8 cellular contexts compared by ENCODE assay signal in the genomic region with DNA sequence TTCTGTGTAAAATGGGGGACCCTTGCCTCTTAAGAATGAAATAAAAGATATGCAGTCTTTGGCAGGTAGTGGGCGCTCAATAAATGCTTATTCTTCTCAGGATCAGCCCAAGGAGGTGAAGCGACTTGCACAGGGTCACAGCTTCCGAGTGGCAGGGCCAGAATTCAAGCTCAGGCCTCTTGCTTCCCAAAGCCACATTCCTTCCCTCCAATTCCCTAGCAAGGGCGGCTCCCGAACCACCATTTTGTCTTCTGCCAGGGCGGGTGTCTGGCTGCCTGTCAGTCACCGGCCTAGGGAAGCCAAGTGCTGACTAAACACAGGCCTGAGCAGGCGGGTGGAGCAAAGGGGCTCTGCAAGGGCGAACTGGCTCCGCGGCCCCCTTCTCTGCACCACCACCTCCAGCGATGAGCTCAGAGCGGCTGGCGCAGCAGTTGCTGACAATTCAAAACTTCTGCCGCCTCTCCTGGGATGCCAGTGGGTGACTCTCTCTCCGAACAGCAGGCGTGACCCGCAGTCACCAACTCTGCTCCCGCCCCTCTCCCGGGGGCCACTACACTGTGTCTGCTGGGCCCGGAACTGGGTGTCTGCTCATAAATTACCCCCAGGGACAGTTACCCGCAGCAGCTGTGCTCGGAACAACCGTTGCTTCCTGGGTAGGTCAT. TPM values are rescaled to one million over a fixed set of nuclear protein-coding genes. Genes with fewer than 3 reads are reported as not detected.
DNase-seq lines count a peak whose midpoint lies in the region; ATAC-seq and TF ChIP-seq lines count a peak whose summit lies in the region.

No MANE protein-coding gene starts in this region.

- no peaks in the 10 kb centered on the region for H3K27me3 Mint-ChIP-seq in natural killer cell treated with Interleukin-12 subunit alpha and Interleukin-12 subunit beta and Interleukin-15 and Interleukin-18, amount 100 ng/mL, for 72 hours

- peaks cover 9% of the 10 kb centered on the region for H3K36me3 Mint-ChIP-seq in natural killer cell treated with Interleukin-12 subunit alpha and Interleukin-12 subunit beta and Interleukin-15 and Interleukin-18, amount 100 ng/mL, for 72 hours

- no peaks in the 10 kb centered on the region for H3K9me3 Mint-ChIP-seq in natural killer cell treated with Interleukin-12 subunit alpha and Interleukin-12 subunit beta and Interleukin-15 and Interleukin-18, amount 100 ng/mL, for 72 hours

- peak overlapping the region; percentile 75 to 76 for H3K27ac Mint-ChIP-seq in natural killer cell treated with Interleukin-12 subunit alpha and Interleukin-12 subunit beta and Interleukin-15 and Interleukin-18, amount 100 ng/mL, for 72 hours

- DNase-seq in activated CD8-positive, alpha-beta memory T cell treated with anti-CD3 and anti-CD28 coated beads for 24 hours, result peak; percentile 78
- no peak for DNase-seq in activated CD8-positive, alpha-beta memory T cell treated with anti-CD3 and anti-CD28 coated beads, Interleukin-2, amount 50 U/mL, for 48 hours
- DNase-seq in fibroblast of gingiva (ENCODE audit: low read depth), result peak; percentile 57
- no peak for DNase-seq in natural killer cell treated with Interleukin-12 subunit alpha and Interleukin-12 subunit beta and Interleukin-15 and Interleukin-18, amount 100 ng/mL, for 72 hours (ENCODE audit: low spot score)
- DNase-seq in 8988T, result no peak
- no peak for DNase-seq in COLO829 (ENCODE audit: low spot score)

- H3K4me3 Mint-ChIP-seq in natural killer cell treated with Interleukin-12 subunit alpha and Interleukin-12 subunit beta and Interleukin-15 and Interleukin-18, amount 100 ng/mL, for 72 hours, result peak overlapping the region; percentile 76

- ATAC-seq in SK-N-SH treated with all-trans-retinoic acid at 6 μM for 48 hours (peak; percentile 10; the same call in 1 of the 3 replicates), GM21381 (IDR thresholded peaks at IDR 0.05; ENCODE audit: unreplicated experiment) (no peak)
- ATAC-seq in natural killer cell treated with Interleukin-12 subunit alpha and Interleukin-12 subunit beta and Interleukin-15 and Interleukin-18, amount 100 ng/mL, for 72 hours, result peak; percentile 84 to 85

- peaks cover 18 to 30% of the 10 kb centered on the region in 2 donors for H3K4me1 Mint-ChIP-seq in natural killer cell treated with Interleukin-12 subunit alpha and Interleukin-12 subunit beta and Interleukin-15 and Interleukin-18, amount 100 ng/mL, for 72 hours (ENCODE audit: low read depth in 2 of 2)

TF ChIP-seq in SK-N-SH treated with all-trans-retinoic acid at 6 μM for 48 hours, 23 proteins besides CTCF, POLR2A, EP300 and RAD21:
- TF ChIP-seq, protein P1, sequence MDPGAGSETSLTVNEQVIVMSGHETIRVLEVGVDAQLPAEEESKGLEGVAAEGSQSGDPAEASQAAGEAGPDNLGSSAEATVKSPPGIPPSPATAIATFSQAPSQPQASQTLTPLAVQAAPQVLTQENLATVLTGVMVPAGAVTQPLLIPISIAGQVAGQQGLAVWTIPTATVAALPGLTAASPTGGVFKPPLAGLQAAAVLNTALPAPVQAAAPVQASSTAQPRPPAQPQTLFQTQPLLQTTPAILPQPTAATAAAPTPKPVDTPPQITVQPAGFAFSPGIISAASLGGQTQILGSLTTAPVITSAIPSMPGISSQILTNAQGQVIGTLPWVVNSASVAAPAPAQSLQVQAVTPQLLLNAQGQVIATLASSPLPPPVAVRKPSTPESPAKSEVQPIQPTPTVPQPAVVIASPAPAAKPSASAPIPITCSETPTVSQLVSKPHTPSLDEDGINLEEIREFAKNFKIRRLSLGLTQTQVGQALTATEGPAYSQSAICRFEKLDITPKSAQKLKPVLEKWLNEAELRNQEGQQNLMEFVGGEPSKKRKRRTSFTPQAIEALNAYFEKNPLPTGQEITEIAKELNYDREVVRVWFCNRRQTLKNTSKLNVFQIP (CRISPR knock-in tag; IDR thresholded peaks at IDR 0.05; ENCODE audit: borderline replicate concordance, low read depth), result no peak
- TF ChIP-seq ZNF8 (CRISPR knock-in tag; IDR thresholded peaks at IDR 0.05) (no peak), RARB (CRISPR knock-in tag; IDR thresholded peaks at IDR 0.05) (no peak), TCF4 (CRISPR knock-in tag; IDR thresholded peaks at IDR 0.05; ENCODE audit: borderline replicate concordance) (no peak), CSRNP3 (CRISPR knock-in tag; IDR thresholded peaks at IDR 0.05) (no peak)
TF ChIP-seq in SK-N-SH treated with all-trans-retinoic acid at 6 μM for 48 hours: peak in this region for 0.

RNA-seq across cellular contexts. Expression of gene GPR3, which starts 10.8 kb away (rescaled TPM):
- total RNA-seq in natural killer cell treated with Interleukin-12 subunit alpha and Interleukin-12 subunit beta and Interleukin-15 and Interleukin-18, amount 100 ng/mL, for 72 hours, result 1 to 10 TPM in 1 of 2 donors, under 1 TPM in 1; 0.64 to 1.1 TPM

RNA-seq across cellular contexts. Expression of gene CD164L2, which starts 20.1 kb away (rescaled TPM):
- total RNA-seq in natural killer cell treated with Interleukin-12 subunit alpha and Interleukin-12 subunit beta and Interleukin-15 and Interleukin-18, amount 100 ng/mL, for 72 hours, result not detected

RNA-seq across cellular contexts. Expression of gene FCN3, which starts 28.6 kb away (rescaled TPM):
- total RNA-seq in natural killer cell treated with Interleukin-12 subunit alpha and Interleukin-12 subunit beta and Interleukin-15 and Interleukin-18, amount 100 ng/mL, for 72 hours, result not detected

RNA-seq across cellular contexts. Expression of gene MAP3K6, which starts 36.4 kb away (rescaled TPM):
- total RNA-seq in natural killer cell treated with Interleukin-12 subunit alpha and Interleukin-12 subunit beta and Interleukin-15 and Interleukin-18, amount 100 ng/mL, for 72 hours, result 1 to 10 TPM; 8.5 TPM

Comparison
In these comparisons a context has a peak if more than half of its experiments do, and no peak if none do; other contexts are left out.
1. DNase-seq: peak in activated CD8-positive, alpha-beta memory T cell treated with anti-CD3 and anti-CD28 coated beads for 24 hours (single experiment) and fibroblast of gingiva (single experiment); none in activated CD8-positive, alpha-beta memory T cell treated with anti-CD3 and anti-CD28 coated beads, Interleukin-2, amount 50 U/mL, for 48 hours (single experiment), natural killer cell treated with Interleukin-12 subunit alpha and Interleukin-12 subunit beta and Interleukin-15 and Interleukin-18, amount 100 ng/mL, for 72 hours (single experiment), 8988T (single experiment) and COLO829 (single experiment).